In the genomic region with DNA sequence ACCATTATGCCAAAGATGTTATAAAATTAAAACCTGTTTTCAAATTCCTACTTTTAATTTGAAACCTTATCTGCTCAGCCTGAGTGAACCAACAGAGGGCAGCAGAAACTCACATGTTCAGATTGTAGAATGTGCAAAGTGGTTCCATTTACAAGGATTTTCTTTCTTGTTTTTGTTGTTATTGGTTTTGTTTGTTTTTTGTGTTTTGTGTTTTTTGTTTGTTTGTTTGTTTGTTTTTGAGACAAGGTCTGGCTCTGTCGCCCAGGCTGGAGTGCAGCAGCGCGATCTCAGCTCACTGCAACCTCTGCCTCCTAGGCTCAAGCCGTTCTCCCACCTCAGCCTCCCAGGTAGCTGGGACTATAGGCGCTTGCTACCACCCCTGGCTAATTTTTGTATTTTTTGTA, we compare ENCODE assay signal across 7 cellular contexts. TPM values are rescaled to one million over a fixed set of nuclear protein-coding genes. Genes with fewer than 3 reads are reported as not detected.
DNase-seq lines count a peak whose midpoint lies in the region; ATAC-seq and TF ChIP-seq lines count a peak whose summit lies in the region.

No MANE protein-coding gene starts in this region.

- H2AFZ ChIP-seq in neural progenitor cell (replicated peaks): peak overlapping the region; percentile 70

- H4K20me1 ChIP-seq in neural progenitor cell (ENCODE audit: low read depth): no peaks in the 10 kb centered on the region

- TF ChIP-seq CTCF in epithelial cell of esophagus (IDR thresholded peaks at IDR 0.05; ENCODE audit: insufficient read depth, low read depth, low read length, missing control alignments): peak; percentile 85
- peak; percentile 95 for TF ChIP-seq CTCF in neural progenitor cell (IDR thresholded peaks at IDR 0.05)

- H3K9me3 ChIP-seq in neural progenitor cell (ENCODE audit: low read depth): no peaks in the 10 kb centered on the region

- H3F3A ChIP-seq in neural progenitor cell (ENCODE audit: low read depth): no peaks in the 10 kb centered on the region

- H3K4me3 ChIP-seq in epithelial cell of esophagus (ENCODE audit: low read length) (no peak overlapping the region), neural progenitor cell (no peak overlapping the region)

- H3K27ac Mint-ChIP-seq in neural progenitor cell: no peak overlapping the region
- no peak overlapping the region for H3K27ac Mint-ChIP-seq in stimulated activated effector memory CD8-positive, alpha-beta T cell treated with anti-CD3 and anti-CD28 coated beads, Interleukin-12 subunit alpha, Interleukin-12 subunit beta, amount 100 ng/mL, for 72 hours

- no peaks in the 10 kb centered on the region for H3K36me3 Mint-ChIP-seq in neural progenitor cell
- H3K36me3 Mint-ChIP-seq in stimulated activated effector memory CD8-positive, alpha-beta T cell treated with anti-CD3 and anti-CD28 coated beads, Interleukin-12 subunit alpha, Interleukin-12 subunit beta, amount 100 ng/mL, for 72 hours: no peaks in the 10 kb centered on the region

- H3K4me2 ChIP-seq in neural progenitor cell: no peak overlapping the region

- no peak overlapping the region for H3K4me3 Mint-ChIP-seq in neural progenitor cell
- no peak overlapping the region for H3K4me3 Mint-ChIP-seq in stimulated activated effector memory CD8-positive, alpha-beta T cell treated with anti-CD3 and anti-CD28 coated beads, Interleukin-12 subunit alpha, Interleukin-12 subunit beta, amount 100 ng/mL, for 72 hours

- no peaks in the 10 kb centered on the region for H3K4me1 ChIP-seq in neural progenitor cell

- H3K4me1 Mint-ChIP-seq in neural progenitor cell: no peaks in the 10 kb centered on the region
- H3K4me1 Mint-ChIP-seq in stimulated activated effector memory CD8-positive, alpha-beta T cell treated with anti-CD3 and anti-CD28 coated beads, Interleukin-12 subunit alpha, Interleukin-12 subunit beta, amount 100 ng/mL, for 72 hours: no peaks in the 10 kb centered on the region

- DNase-seq in ELR (ENCODE audit: low read depth) (peak; percentile 68), KG1 (lab: John Stamatoyannopoulos, UW) (peak; percentile 1), T-helper 1 cell (peak in 3 of 5 donors; percentile 5 to 27 (median 24)), epithelial cell of esophagus (ENCODE audit: low read depth) (peak; percentile 55), neural progenitor cell (ENCODE audit: low spot score) (peak; percentile 59)
- no peak for DNase-seq in stimulated activated effector memory CD8-positive, alpha-beta T cell treated with anti-CD3 and anti-CD28 coated beads, Interleukin-12 subunit alpha, Interleukin-12 subunit beta, amount 100 ng/mL, for 72 hours (ENCODE audit: low spot score in 2 of 2)

- no peaks in the 10 kb centered on the region for H3K27me3 ChIP-seq in neural progenitor cell

- H3K27me3 Mint-ChIP-seq in neural progenitor cell (ENCODE audit: insufficient read depth, low read depth): no peaks in the 10 kb centered on the region

- no peaks in the 10 kb centered on the region for H3K36me3 ChIP-seq in neural progenitor cell

- H3K79me2 ChIP-seq in neural progenitor cell (ENCODE audit: low read depth): no peaks in the 10 kb centered on the region

- no peak overlapping the region for H3K9ac ChIP-seq in neural progenitor cell

- ATAC-seq in HG02623 (IDR thresholded peaks at IDR 0.05; ENCODE audit: unreplicated experiment): no peak
- ATAC-seq in stimulated activated effector memory CD8-positive, alpha-beta T cell treated with anti-CD3 and anti-CD28 coated beads, Interleukin-12 subunit alpha, Interleukin-12 subunit beta, amount 100 ng/mL, for 72 hours: no peak

- no peaks in the 10 kb centered on the region for H3K9me3 Mint-ChIP-seq in neural progenitor cell
- H3K9me3 Mint-ChIP-seq in stimulated activated effector memory CD8-positive, alpha-beta T cell treated with anti-CD3 and anti-CD28 coated beads, Interleukin-12 subunit alpha, Interleukin-12 subunit beta, amount 100 ng/mL, for 72 hours: no peaks in the 10 kb centered on the region

- no peak overlapping the region for H3K27ac ChIP-seq in neural progenitor cell

RNA-seq across cellular contexts. Expression of a gene that starts 22.8 kb away (rescaled TPM):
- total RNA-seq in neural progenitor cell (ENCODE audit: low replicate concordance): not detected in 2 replicates

Comparison
In these comparisons a context has a peak if more than half of its experiments do, and no peak if none do; other contexts are left out.
1. DNase-seq: peak in ELR (single experiment), KG1 (single experiment), T-helper 1 cell (3 of 5), epithelial cell of esophagus (single experiment) and neural progenitor cell (single experiment); none in stimulated activated effector memory CD8-positive, alpha-beta T cell treated with anti-CD3 and anti-CD28 coated beads, Interleukin-12 subunit alpha, Interleukin-12 subunit beta, amount 100 ng/mL, for 72 hours (0 of 2).